Comparison of ENCODE assay signal across 9 cellular contexts in the genomic region with DNA sequence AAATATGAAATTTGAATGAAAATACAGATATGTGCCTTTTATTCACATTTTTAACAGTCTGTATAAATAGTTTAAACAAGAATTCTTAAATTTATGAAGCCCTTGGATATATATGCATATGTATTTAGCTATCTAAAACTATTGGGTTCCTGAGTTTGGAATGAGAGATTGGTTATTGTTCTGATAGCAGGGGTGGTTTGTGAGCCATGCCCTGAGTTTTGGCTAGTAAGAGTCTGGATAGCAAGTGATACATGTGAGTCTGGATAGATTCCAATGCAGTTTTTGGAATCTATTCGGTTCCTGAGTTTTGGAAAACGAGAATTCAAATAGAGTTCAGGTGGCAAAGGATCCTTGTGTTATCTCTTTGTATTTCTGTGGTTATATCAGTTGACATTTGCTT. TPM values are rescaled to one million over a fixed set of nuclear protein-coding genes. Genes with fewer than 3 reads are reported as not detected.
A peak's percentile ranks its signal among the peaks of the same experiment; 100 is the strongest.
DNase-seq lines count a peak whose midpoint lies in the region; ATAC-seq, FAIRE-seq and TF ChIP-seq lines count a peak whose summit lies in the region.
"Had no signal": no experiment of that assay in that cellular context is flagged by ENCODE, and none has a peak within 500 bp of the region (broad histone marks: within the 10 kb centered on the region; RNA-seq: fewer than 3 reads in every experiment).

No MANE protein-coding gene starts in this region.

- H3F3A ChIP-seq in PC-3 (ENCODE audit: low read length, unreplicated experiment): no peaks in the 10 kb centered on the region

- H3K36me3 ChIP-seq in PC-3 (ENCODE audit: low read depth, low read length) (no peaks in the 10 kb centered on the region), H1 (ENCODE audit: control insufficient read depth in 2 of 4, insufficient read depth in 4 of 4, low read length in 3 of 4) (no peaks in the 10 kb centered on the region), parathyroid adenoma (ENCODE audit: control insufficient read depth, insufficient read depth, low read length) (no peaks in the 10 kb centered on the region), adrenal gland (replicated peaks in 1 of 2) (no peaks in the 10 kb centered on the region)

- WGBS in H1 (ENCODE audit: extremely low coverage in 1 of 2, insufficient coverage in 1 of 2, insufficient read length in 1 of 2, insufficient replicate concordance in 2 of 2, low coverage in 1 of 2, low lambda C conversion rate in 2 of 2, missing lambda C conversion rate in 1 of 2), 2 experiments: 90% methylated on average over 2 of the region's 2 CpGs; no CpG with 5 or more reads in 1 of the 2 experiments
- 9 to 28% (median 12%) methylated on average over 2 of the region's 2 CpGs for WGBS in adrenal gland, 4 donors

- peaks cover 91% of the 10 kb centered on the region for H3K79me2 ChIP-seq in PC-3 (ENCODE audit: low read length)
- H3K79me2 ChIP-seq in H1 (ENCODE audit: control insufficient read depth in 1 of 2, insufficient read depth in 2 of 2, low read length in 2 of 2): peaks cover 5 to 66% of the 10 kb centered on the region in 2 experiments; a peak in 3 of 4 replicates
- H3K79me2 ChIP-seq in parathyroid adenoma: peaks cover 6% of the 10 kb centered on the region

- H3K4me1 ChIP-seq in PC-3 (ENCODE audit: insufficient read depth, low read length) (peaks cover 38% of the 10 kb centered on the region), H1 (replicated peaks in 1 of 4; ENCODE audit: control insufficient read depth in 3 of 4, insufficient read depth in 4 of 4, low read length in 3 of 4) (peaks cover 0 to 9% (median 1%) of the 10 kb centered on the region in 4 experiments; a peak in 2 of 7 replicates), parathyroid adenoma (no peaks in the 10 kb centered on the region), adrenal gland (replicated peaks in 1 of 2) (peaks cover 5 to 57% of the 10 kb centered on the region in 2 donors)

- no peaks in the 10 kb centered on the region for H3K79me1 ChIP-seq in H1 (ENCODE audit: low read depth, low read length)

- no peak overlapping the region for H4K5ac ChIP-seq in H1 (ENCODE audit: insufficient read length, low read depth, low read length)

- no peak for FAIRE-seq in H1 (lab: Jason Lieb, UNC)

- no peak overlapping the region for H3K56ac ChIP-seq in H1 (replicated peaks; ENCODE audit: insufficient read length, low read depth, low read length)

- CTCF ChIA-PET in PC-3 (lab: Charles Lee): interaction anchor here (0.6 kb wide), 1 partner anchor 248 kb away, joined by 3 read pairs; no protein-coding TSS in a partner anchor
- CTCF ChIA-PET in H1 (lab: Charles Lee; ENCODE audit: partially characterized antibody): interaction anchor here (1.3 kb wide), 1 partner anchor 388 kb away, joined by 3 read pairs; no protein-coding TSS in a partner anchor

- H2BK20ac ChIP-seq in H1 (ENCODE audit: low read length): no peak overlapping the region

- peaks cover 12% of the 10 kb centered on the region for H3K23me2 ChIP-seq in H1 (ENCODE audit: low read depth, low read length)

- H2BK15ac ChIP-seq in H1 (ENCODE audit: low read length): no peak overlapping the region

- no peak overlapping the region for H2BK5ac ChIP-seq in H1 (ENCODE audit: low read depth, low read length)

- H2BK120ac ChIP-seq in H1 (replicated peaks; ENCODE audit: low read depth, low read length): no peak overlapping the region

- H3K4ac ChIP-seq in H1 (replicated peaks; ENCODE audit: insufficient read length, low read depth, low read length): no peak overlapping the region

- TF ChIP-seq CTCF in PC-3 (conservative IDR thresholded peaks at IDR 0.05; ENCODE audit: low read depth, low read length) (no peak), H1 (IDR thresholded peaks at IDR 0.05; ENCODE audit: control extremely low read depth in 1 of 3, insufficient read depth in 1 of 3, low read depth in 1 of 3, low read length in 3 of 3) (no peak), parathyroid adenoma (IDR thresholded peaks at IDR 0.05) (no peak), adrenal gland (IDR thresholded peaks at IDR 0.05) (no peak)

- intact Hi-C loops in PC-3 (cut with micrococcal nuclease): loop anchor here (5.0 kb wide), 2 partner anchors 47 to 137 kb away; no protein-coding TSS in a partner anchor
- intact Hi-C loops in adrenal gland (cut with DNase I): no loop called here

- in situ Hi-C loops in G401 (cut with HindIII; ENCODE audit: low sequenced_read_pairs): no loop called here

- no peak for TF ChIP-seq EP300 in H1 (IDR thresholded peaks at IDR 0.05; ENCODE audit: borderline replicate concordance in 1 of 2, low read depth in 2 of 2, low read length in 2 of 2)

- no TSS peak for BruUV-seq in PC-3 (replicated peaks; lab: Mats Ljungman, UMichigan)

- no peak overlapping the region for H3K18ac ChIP-seq in H1 (ENCODE audit: extremely low read depth, low read length)

- no peak overlapping the region for H3K23ac ChIP-seq in H1 (ENCODE audit: insufficient read length)

- no peak overlapping the region for H3K14ac ChIP-seq in H1 (ENCODE audit: insufficient read length)

- TF ChIP-seq POLR2A in H1 (IDR thresholded peaks at IDR 0.05; ENCODE audit: control extremely low read depth in 1 of 2, low read depth in 2 of 2, low read length in 2 of 2) (no peak), adrenal gland (IDR thresholded peaks at IDR 0.05) (no peak)

- no peak for TF ChIP-seq RAD21 in H1 (IDR thresholded peaks at IDR 0.05 in 1 of 2, conservative IDR thresholded peaks at IDR 0.05 in 1 of 2; ENCODE audit: low read depth in 2 of 2, low read length in 2 of 2)

- no peak overlapping the region for H3K27ac ChIP-seq in PC-3 (ENCODE audit: low read length)
- H3K27ac ChIP-seq in H1 (ENCODE audit: low read depth, low read length): no peak overlapping the region
- H3K27ac ChIP-seq in parathyroid adenoma: no peak overlapping the region
- H3K27ac ChIP-seq in adrenal gland: no peak overlapping the region

- peak; percentile 47 for DNase-seq in G401 (ENCODE audit: low spot score)
- DNase-seq in PC-3: peak; percentile 24
- DNase-seq in H1 (ENCODE audit: low read depth in 1 of 2, low spot score in 2 of 2): no peak
- DNase-seq in mucosa of gallbladder (ENCODE audit: low spot score): no peak
- DNase-seq in adrenal gland: no peak
- no peak for DNase-seq in AG20443 (ENCODE audit: low spot score)
- no peak for DNase-seq in DMS53 treated with DMSO at 0.1 percent for 48 hours (lab: John Stamatoyannopoulos, UW; ENCODE audit: unreplicated experiment)
- DNase-seq: amniotic stem cell had no signal

- H4K20me1 ChIP-seq in PC-3 (ENCODE audit: low read length): peaks cover 32% of the 10 kb centered on the region
- peaks cover 0 to 4% of the 10 kb centered on the region in 2 experiments for H4K20me1 ChIP-seq in H1 (replicated peaks in 1 of 2; ENCODE audit: control insufficient read depth in 1 of 2, insufficient read depth in 2 of 2, low read length in 2 of 2)

- H3K4me3 ChIP-seq in PC-3 (ENCODE audit: low read length) (peak overlapping the region; percentile 91), H1 (ENCODE audit: extremely low read depth in 1 of 4, insufficient read depth in 2 of 4, low read depth in 3 of 4, low read length in 4 of 4) (peak overlapping the region in 1 of 4 experiments; percentile 87; a peak in 3 of 8 replicates), parathyroid adenoma (ENCODE audit: low read depth, low read length) (peak overlapping the region; percentile 83), adrenal gland (peak overlapping the region in 1 of 4 donors; percentile 97)

- no peak overlapping the region for H4K91ac ChIP-seq in H1 (replicated peaks; ENCODE audit: insufficient read length, low read length)

- H3K9ac ChIP-seq in PC-3 (ENCODE audit: low read length) (peak overlapping the region; percentile 81), H1 (replicated peaks in 1 of 4; ENCODE audit: extremely low read depth in 1 of 4, low read depth in 3 of 4, low read length in 3 of 4) (no peak overlapping the region), parathyroid adenoma (no peak overlapping the region)

- no peak overlapping the region for H4K8ac ChIP-seq in H1 (ENCODE audit: extremely low read depth, insufficient read depth, low read length)

- peak overlapping the region; percentile 88 for H3K4me2 ChIP-seq in PC-3 (ENCODE audit: low read length)
- peak overlapping the region; percentile 38 to 47; a peak in 3 of 4 replicates for H3K4me2 ChIP-seq in H1 (ENCODE audit: insufficient read depth in 1 of 2, low read depth in 2 of 2, low read length in 2 of 2)
- peak overlapping the region; percentile 75 for H3K4me2 ChIP-seq in parathyroid adenoma (ENCODE audit: low read length)

- no peaks in the 10 kb centered on the region for H3K27me3 ChIP-seq in PC-3 (ENCODE audit: low read length)
- H3K27me3 ChIP-seq in H1 (replicated peaks in 1 of 4; ENCODE audit: control insufficient read depth in 3 of 4, extremely low read depth in 1 of 4, insufficient read depth in 3 of 4, low read length in 3 of 4): no peaks in the 10 kb centered on the region; a peak in 1 of 7 replicates
- no peaks in the 10 kb centered on the region for H3K27me3 ChIP-seq in parathyroid adenoma (ENCODE audit: control insufficient read depth, insufficient read depth, low read length)
- H3K27me3 ChIP-seq in adrenal gland: no peaks in the 10 kb centered on the region

- H2BK12ac ChIP-seq in H1 (ENCODE audit: low read depth, low read length): no peak overlapping the region

- H3K9me2 ChIP-seq in PC-3 (replicated peaks; ENCODE audit: low read length): no peaks in the 10 kb centered on the region

- ATAC-seq in PC-3: no peak

- H2AK5ac ChIP-seq in H1 (ENCODE audit: low read depth, low read length): no peak overlapping the region

- H2AFZ ChIP-seq in PC-3 (ENCODE audit: low read length) (no peak overlapping the region), H1 (ENCODE audit: low read length) (no peak overlapping the region), parathyroid adenoma (no peak overlapping the region)

- H3K9me3 ChIP-seq in PC-3 (ENCODE audit: low read length) (no peaks in the 10 kb centered on the region), H1 (ENCODE audit: insufficient read depth in 2 of 2, low read depth in 1 of 2, low read length in 1 of 2) (no peaks in the 10 kb centered on the region), parathyroid adenoma (ENCODE audit: control insufficient read depth, low read length) (no peaks in the 10 kb centered on the region), adrenal gland (replicated peaks in 1 of 3) (no peaks in the 10 kb centered on the region)

- POLR2A ChIA-PET in PC-3 (lab: Charles Lee; ENCODE audit: unreplicated experiment): no interaction called here
- POLR2A ChIA-PET in H1 (lab: Charles Lee; ENCODE audit: partially characterized antibody): no interaction called here

RNA-seq across cellular contexts. Expression of a gene that starts 2.8 kb away (rescaled TPM):
- 14.1 and 15.3 TPM in 2 replicates for total RNA-seq in G401 (2014; rRNA removed; shearing (Covaris generic))
- total RNA-seq in PC-3 (2014; rRNA removed) (18.0 and 21.1 TPM in 2 replicates), mucosa of gallbladder (51.3 TPM), adrenal gland (10 to 100 TPM; 29.0 to 45.2 (median 36.8) TPM)
- total RNA-seq in H1 (2021; fragmentation: NEBNext Ultra II Directional; extraction: Animal tissue kit (Norgen Biotek cat#: 25700)): 18.8 and 19.1 TPM in 2 replicates
- polyA plus RNA-seq in H1 (2011; rRNA removed) (5.2 and 5.5 TPM in 2 replicates), adrenal gland (10 to 100 TPM in 1 of 3 donors, 1 to 10 TPM in 2; 4.4 to 31.2 (median 7.2) TPM)
- 4.7 TPM for polyA plus RNA-seq in H1 (2011; cell fraction: cytosol; rRNA removed)
- polyA plus RNA-seq in H1 (2011; cell fraction: nucleus; rRNA removed): 4.1 TPM
- polyA plus RNA-seq in H1 (2012, experiment 1 of 2): 3.9 to 11.4 TPM (median 8.4 TPM) in 4 replicates
- polyA plus RNA-seq in H1 (2012, experiment 2 of 2): 0.50 TPM
- 13.0 TPM for polyA plus RNA-seq in H1 (2013, experiment 1 of 2)
- polyA plus RNA-seq in H1 (2013, experiment 2 of 2): 13.1 TPM
- 18.3 and 21.1 TPM in 2 replicates for polyA minus RNA-seq in H1 (2011; rRNA and poly(A)+ RNA removed)
- 10.4 TPM for polyA minus RNA-seq in H1 (2011; cell fraction: cytosol; rRNA and poly(A)+ RNA removed)
- polyA minus RNA-seq in H1 (2011; cell fraction: nucleus; rRNA and poly(A)+ RNA removed): 29.8 TPM

Comparison
In these comparisons a context has a peak if more than half of its experiments do, and no peak if none do; other contexts are left out.
1. DNase-seq: peak in G401 (single experiment) and PC-3 (single experiment); none in H1 (0 of 2), mucosa of gallbladder (single experiment), adrenal gland (0 of 7), AG20443 (single experiment) and DMS53 treated with DMSO at 0.1 percent for 48 hours (single experiment).
2. Peak in every context shown above with its lines, with median percentiles within 50 percentile points of each other: H3K4me2 ChIP-seq.